Comparison of ENCODE assay signal across 24 cellular contexts in genomic region chr14:77721437-77721836, GRCh38.
"Had no signal": no experiment of that assay in that cellular context is flagged by ENCODE, and none has a peak within 500 bp of the region (broad histone marks: within the 10 kb centered on the region; RNA-seq: fewer than 3 reads in every experiment).

No MANE protein-coding gene starts in this region.

- H3K36me3 ChIP-seq: ovary had no signal

- H2AFZ ChIP-seq: hepatocyte had no signal

- H3K27ac Mint-ChIP-seq: stimulated activated effector memory CD8-positive, alpha-beta T cell treated with anti-CD3 and anti-CD28 coated beads, Interleukin-12 subunit alpha, Interleukin-12 subunit beta, amount 100 ng/mL, for 72 hours had no signal

- H3K27me3 Mint-ChIP-seq: naive thymus-derived CD4-positive, alpha-beta T cell; natural killer cell treated with Interleukin-12 subunit alpha and Interleukin-12 subunit beta and Interleukin-15 and Interleukin-18, amount 100 ng/mL, for 72 hours; progenitor cell of endocrine pancreas had no signal

- FAIRE-seq: keratinocyte had no signal

- H3K27me3 ChIP-seq: heart right ventricle, hepatocyte, ovary, right atrium auricular region, spleen, stomach, testis, thyroid gland, transverse colon, upper lobe of left lung, vagina had no signal

- H3K4me1 Mint-ChIP-seq: stimulated activated effector memory CD8-positive, alpha-beta T cell treated with anti-CD3 and anti-CD28 coated beads, Interleukin-12 subunit alpha, Interleukin-12 subunit beta, amount 100 ng/mL, for 72 hours had no signal

- H3K4me3 ChIP-seq: heart right ventricle, hepatocyte, left ventricle myocardium inferior, lung, mucosa of descending colon, ovary, right atrium auricular region, skin epidermis, spleen, stomach, testis, thyroid gland, transverse colon, upper lobe of left lung, vagina had no signal

- DNase-seq: heart right ventricle; left ventricle myocardium inferior; midbrain; mucosa of descending colon; naive thymus-derived CD4-positive, alpha-beta T cell; ovary; spleen; stimulated activated CD4-positive, alpha-beta T cell treated with anti-CD3 and anti-CD28 coated beads, Interleukin-4, amount 100 ng/mL, for 24 hours; stimulated activated naive CD4-positive, alpha-beta T cell; stomach; testis; thyroid gland; transverse colon; upper lobe of left lung had no signal

- H3K9me3 ChIP-seq: heart right ventricle, left ventricle myocardium inferior, mucosa of descending colon, ovary, right atrium auricular region, spleen, stomach, testis, thyroid gland, transverse colon, upper lobe of left lung, vagina had no signal

- H3K4me3 Mint-ChIP-seq: naive thymus-derived CD4-positive, alpha-beta T cell; natural killer cell treated with Interleukin-12 subunit alpha and Interleukin-12 subunit beta and Interleukin-15 and Interleukin-18, amount 100 ng/mL, for 72 hours; stimulated activated effector memory CD8-positive, alpha-beta T cell treated with anti-CD3 and anti-CD28 coated beads, Interleukin-12 subunit alpha, Interleukin-12 subunit beta, amount 100 ng/mL, for 72 hours had no signal

- H3K4me2 ChIP-seq: hepatocyte had no signal

- H3K4me1 ChIP-seq: heart right ventricle, left ventricle myocardium inferior, right atrium auricular region, spleen, testis, thyroid gland, transverse colon, upper lobe of left lung, vagina had no signal

- H3K9me3 Mint-ChIP-seq: natural killer cell treated with Interleukin-12 subunit alpha and Interleukin-12 subunit beta and Interleukin-15 and Interleukin-18, amount 100 ng/mL, for 72 hours; stimulated activated effector memory CD8-positive, alpha-beta T cell treated with anti-CD3 and anti-CD28 coated beads, Interleukin-12 subunit alpha, Interleukin-12 subunit beta, amount 100 ng/mL, for 72 hours had no signal

- ATAC-seq: heart right ventricle; mucosa of descending colon; naive thymus-derived CD4-positive, alpha-beta T cell; natural killer cell treated with Interleukin-12 subunit alpha and Interleukin-12 subunit beta and Interleukin-15 and Interleukin-18, amount 100 ng/mL, for 72 hours; sciatic nerve; stimulated activated effector memory CD8-positive, alpha-beta T cell treated with anti-CD3 and anti-CD28 coated beads, Interleukin-12 subunit alpha, Interleukin-12 subunit beta, amount 100 ng/mL, for 72 hours had no signal

- H3K27ac ChIP-seq: heart right ventricle, hepatocyte, left ventricle myocardium inferior, ovary, right atrium auricular region, skin epidermis, spleen, stomach, testis, thyroid gland, transverse colon, upper lobe of left lung, vagina had no signal
